In the genomic region with DNA sequence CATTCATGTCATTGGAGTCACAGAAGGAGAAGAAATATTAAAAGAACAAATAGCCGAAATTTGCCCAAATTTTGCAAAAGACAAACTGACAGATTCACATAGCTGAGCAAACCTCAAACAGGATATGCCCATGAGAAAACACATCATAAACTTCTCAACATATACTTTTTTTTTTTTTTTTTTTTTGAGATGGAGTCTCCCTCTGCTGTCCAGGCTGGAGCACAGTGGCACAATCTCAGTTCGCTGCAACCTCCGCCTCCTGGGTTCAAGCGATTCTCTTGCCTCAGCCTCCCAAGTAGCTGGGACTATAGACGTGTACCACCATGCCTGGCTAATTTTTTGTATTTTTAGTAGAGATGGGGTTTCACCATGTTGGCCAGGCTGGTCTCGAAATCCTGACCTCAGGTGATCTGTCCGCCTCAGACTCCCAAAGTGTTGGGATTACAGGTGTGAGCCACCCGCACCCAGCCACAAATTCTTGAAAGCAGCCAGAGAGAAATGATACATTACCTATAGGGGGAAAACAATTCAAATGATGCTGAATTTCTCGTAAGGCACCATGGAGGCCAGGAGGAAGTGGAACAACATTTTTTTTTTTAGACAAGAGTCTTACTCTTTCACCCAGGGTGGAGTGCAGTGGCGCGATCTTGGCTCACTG, we compare ENCODE assay signal across 7 cellular contexts. TPM values are rescaled to one million over a fixed set of nuclear protein-coding genes. Genes with fewer than 3 reads are reported as not detected.
DNase-seq lines count a peak whose midpoint lies in the region; ATAC-seq, FAIRE-seq and TF ChIP-seq lines count a peak whose summit lies in the region.
"Not testable (repeated sequence)": the region's sequence is repeated elsewhere in the genome, so short reads cannot be mapped to it uniquely, and the experiment has no call there.

No MANE protein-coding gene starts in this region.

- H3K4me2 ChIP-seq in BLaER1 treated with 17β-estradiol and CSF1 and Interleukin-3, amounts not matched to agents 10 nM and 100 nM, result peak overlapping the region; percentile 18 to 90 (median 62); a peak in 21 of 22 replicates
- H3K4me2 ChIP-seq in neural progenitor cell, result not testable (repeated sequence)

- H3K79me2 ChIP-seq in neural progenitor cell (ENCODE audit: low read depth), result not testable (repeated sequence)

- H3K36me3 ChIP-seq in BLaER1 treated with 17β-estradiol and CSF1 and Interleukin-3, amounts not matched to agents 10 nM and 100 nM; neural progenitor cell: not testable (repeated sequence)

- not testable (repeated sequence) for H3K4me1 Mint-ChIP-seq in T-cell; central memory CD8-positive, alpha-beta T cell
- peaks cover 19% of the 10 kb centered on the region for H3K4me1 Mint-ChIP-seq in neural progenitor cell

- not testable (repeated sequence) for DNase-seq in GM12891 (ENCODE audit: insufficient read length, low spot score); T-cell; central memory CD8-positive, alpha-beta T cell (ENCODE audit: low spot score in 2 of 2); foreskin keratinocyte; neural progenitor cell (ENCODE audit: low spot score)
- peak; percentile 36 for DNase-seq in HT1080 (ENCODE audit: low read depth)

- H3K4me3 ChIP-seq in BLaER1 treated with 17β-estradiol and CSF1 and Interleukin-3, amounts not matched to agents 10 nM and 100 nM; neural progenitor cell: not testable (repeated sequence)

- peak overlapping the region in 1 of 11 experiments; percentile 25; a peak in 1 of 22 replicates for H3K9ac ChIP-seq in BLaER1 treated with 17β-estradiol and CSF1 and Interleukin-3, amounts not matched to agents 10 nM and 100 nM
- not testable (repeated sequence) for H3K9ac ChIP-seq in neural progenitor cell

- CTCF ChIA-PET in T-cell (lab: Charles Lee), result interaction anchor here in 1 of 2 donors (0.7 kb wide), 2 partner anchors 207 to 1119 kb away, joined by 3 to 7 read pairs; no protein-coding TSS in a partner anchor

- H3K9me3 ChIP-seq in BLaER1 treated with 17β-estradiol and CSF1 and Interleukin-3, amounts not matched to agents 10 nM and 100 nM (replicated peaks in 1 of 11); neural progenitor cell (ENCODE audit: low read depth): not testable (repeated sequence)

- not testable (repeated sequence) for H3K27me3 ChIP-seq in BLaER1 treated with 17β-estradiol and CSF1 and Interleukin-3, amounts not matched to agents 10 nM and 100 nM; foreskin keratinocyte; neural progenitor cell

- H3K9me3 Mint-ChIP-seq in T-cell; central memory CD8-positive, alpha-beta T cell; neural progenitor cell: not testable (repeated sequence)

- not testable (repeated sequence) for H3K27me3 Mint-ChIP-seq in T-cell; central memory CD8-positive, alpha-beta T cell; neural progenitor cell (ENCODE audit: insufficient read depth, low read depth)

- not testable (repeated sequence) for H2AFZ ChIP-seq in neural progenitor cell (replicated peaks)

- TF ChIP-seq CTCF in foreskin keratinocyte (conservative IDR thresholded peaks at IDR 0.05), result peak; percentile 22
- TF ChIP-seq CTCF in neural progenitor cell (IDR thresholded peaks at IDR 0.05), result not testable (repeated sequence)

- peaks cover 36% of the 10 kb centered on the region for H3F3A ChIP-seq in neural progenitor cell (ENCODE audit: low read depth)

- H3K27ac ChIP-seq in BLaER1 treated with 17β-estradiol and CSF1 and Interleukin-3, amounts not matched to agents 10 nM and 100 nM, result peak overlapping the region in 8 of 11 experiments; percentile 5 to 96 (median 86); a peak in 13 of 22 replicates
- not testable (repeated sequence) for H3K27ac ChIP-seq in foreskin keratinocyte
- H3K27ac ChIP-seq in neural progenitor cell, result peak overlapping the region; percentile 42

- not testable (repeated sequence) for TF ChIP-seq POLR2A in GM12891 (IDR thresholded peaks at IDR 0.05; ENCODE audit: low read depth, low read length)

- H3K36me3 Mint-ChIP-seq in T-cell (peaks cover 13% of the 10 kb centered on the region), neural progenitor cell (peaks cover 13% of the 10 kb centered on the region)
- not testable (repeated sequence) for H3K36me3 Mint-ChIP-seq in central memory CD8-positive, alpha-beta T cell (ENCODE audit: insufficient read depth)

- H4K20me1 ChIP-seq in BLaER1 treated with 17β-estradiol and CSF1 and Interleukin-3, amounts not matched to agents 10 nM and 100 nM; neural progenitor cell (ENCODE audit: low read depth): not testable (repeated sequence)

- not testable (repeated sequence) for FAIRE-seq in GM12891 (lab: Jason Lieb, UNC)

- H3K4me3 Mint-ChIP-seq in T-cell; central memory CD8-positive, alpha-beta T cell; neural progenitor cell: not testable (repeated sequence)

- ATAC-seq in T-cell (replicated peaks in 1 of 4); central memory CD8-positive, alpha-beta T cell (replicated peaks; ENCODE audit: extremely low read depth, poor library complexity, severe bottlenecking); foreskin keratinocyte: not testable (repeated sequence)

- POLR2A ChIA-PET in T-cell (lab: Charles Lee), result interaction anchor here in 1 of 2 donors (0.7 kb wide), 1 partner anchor 71 kb away, joined by 4 read pairs; no protein-coding TSS in a partner anchor

- peaks cover 48 to 69% (median 65%) of the 10 kb centered on the region in 10 experiments for H3K4me1 ChIP-seq in BLaER1 treated with 17β-estradiol and CSF1 and Interleukin-3, amounts not matched to agents 10 nM and 100 nM
- H3K4me1 ChIP-seq in foreskin keratinocyte, result not testable (repeated sequence)
- peaks cover 24% of the 10 kb centered on the region for H3K4me1 ChIP-seq in neural progenitor cell

- peak overlapping the region; percentile 8 to 62 for H3K27ac Mint-ChIP-seq in T-cell
- H3K27ac Mint-ChIP-seq in central memory CD8-positive, alpha-beta T cell (ENCODE audit: low read depth), result peak overlapping the region; percentile 10
- not testable (repeated sequence) for H3K27ac Mint-ChIP-seq in neural progenitor cell

TF ChIP-seq in GM12891, 5 proteins besides CTCF, POLR2A, EP300 and RAD21:
- TF ChIP-seq SPI1 (IDR thresholded peaks at IDR 0.05; ENCODE audit: low read depth, low read length), result peak; percentile 14; the same call in 1 of the 2 replicates

RNA-seq across cellular contexts. Expression of a gene that starts 25.2 kb away (rescaled TPM):
- 593 TPM for polyA plus RNA-seq in GM12891 (2012; ENCODE audit: low read depth, missing spikeins)
- total RNA-seq in HT1080 (2014; rRNA removed; shearing (Covaris generic)), result 485 and 597 TPM in 2 replicates
- polyA plus RNA-seq in HT1080 (2015; cell fraction: cytosol; rRNA removed), result 381 and 470 TPM in 2 replicates
- polyA plus RNA-seq in HT1080 (2015; cell fraction: nucleus; rRNA removed), result 172 and 173 TPM in 2 replicates
- total RNA-seq in T-cell (100 to 1,000 TPM in 3 of 5 donors, 10 to 100 TPM in 2; 95.3 to 120 (median 101) TPM), foreskin keratinocyte (354 and 495 TPM in 2 replicates), neural progenitor cell (ENCODE audit: low replicate concordance) (414 and 738 TPM in 2 replicates)
- polyA plus RNA-seq in foreskin keratinocyte, result 548 and 757 TPM in 2 replicates
